In the genomic region with DNA sequence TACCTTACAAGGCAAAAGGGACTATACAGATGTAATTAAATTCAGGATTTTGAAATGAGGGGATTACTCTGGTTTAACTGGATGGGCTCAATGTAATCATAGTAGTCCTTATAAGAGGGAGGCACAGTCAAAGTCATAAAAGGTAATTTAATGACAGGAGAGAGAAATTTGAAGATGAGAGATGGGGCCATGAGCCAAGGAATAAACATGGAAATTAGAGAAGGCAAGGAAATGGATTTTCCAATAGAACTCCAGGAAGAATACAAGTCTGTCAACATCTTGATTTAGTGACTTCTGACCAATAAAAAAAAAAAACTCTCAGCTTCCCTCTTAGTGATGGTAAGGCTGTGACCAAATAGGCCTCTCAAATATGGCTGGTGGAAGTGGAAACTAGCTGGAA, we compare ENCODE assay signal across 1 cellular context.
TF ChIP-seq lines count a peak whose summit lies in the region.

No MANE protein-coding gene starts in this region.

TF ChIP-seq in GM23338, 12 proteins besides CTCF, POLR2A, EP300 and RAD21 (continued from another document):
- no peak for TF ChIP-seq ZNF114 (CRISPR knock-in tag; IDR thresholded peaks at IDR 0.05)
